In genomic region chr6:11231564-11232176, GRCh38 we compare ENCODE assay signal across 8 cellular contexts. TPM values are rescaled to one million over a fixed set of nuclear protein-coding genes. Genes with fewer than 3 reads are reported as not detected.
DNase-seq lines count a peak whose midpoint lies in the region; ATAC-seq and TF ChIP-seq lines count a peak whose summit lies in the region.

No MANE protein-coding gene starts in this region.

- ATAC-seq in SK-N-SH treated with all-trans-retinoic acid at 6 μM for 48 hours (peak; percentile 80), GM19395 (IDR thresholded peaks at IDR 0.05; ENCODE audit: unreplicated experiment) (no peak)

- no peaks in the 10 kb centered on the region for H3K27me3 ChIP-seq in GM06990 (replicated peaks; ENCODE audit: control insufficient read depth, insufficient read depth, low read length)
- no peaks in the 10 kb centered on the region for H3K27me3 ChIP-seq in neuron (ENCODE audit: insufficient read depth, low read length)

- peak overlapping the region; percentile 3 for H2AFZ ChIP-seq in neuron (ENCODE audit: low read depth, low read length)

- H3K36me3 ChIP-seq in GM06990 (ENCODE audit: control insufficient read depth, insufficient read depth, low read length) = no peaks in the 10 kb centered on the region
- H3K36me3 ChIP-seq in neuron (ENCODE audit: insufficient read depth, low read length) = no peaks in the 10 kb centered on the region

- no peaks in the 10 kb centered on the region for H3K9me3 ChIP-seq in neuron (ENCODE audit: low read length)

- no peak for TF ChIP-seq CTCF in GM06990 (IDR thresholded peaks at IDR 0.05; ENCODE audit: insufficient read depth, low read length, poor library complexity, severe bottlenecking)

- no peak for DNase-seq in GM06990 (ENCODE audit: extremely low read depth, insufficient read length)
- DNase-seq in fibroblast of peridontal ligament (ENCODE audit: extremely low read depth) = peak; percentile 46
- no peak for DNase-seq in NCI-H2196 (lab: John Stamatoyannopoulos, UW; ENCODE audit: unreplicated experiment)
- DNase-seq in mucosa of gallbladder (ENCODE audit: low spot score) = no peak
- DNase-seq in central memory CD4-positive, alpha-beta T cell = no peak

- peaks cover 50% of the 10 kb centered on the region for H3K4me1 ChIP-seq in neuron (ENCODE audit: insufficient read depth, low read length)

- H3K4me3 ChIP-seq in GM06990 (replicated peaks; ENCODE audit: low read depth, low read length) (peak overlapping the region; percentile 69), neuron (ENCODE audit: low read length) (peak overlapping the region; percentile 54)

TF ChIP-seq in SK-N-SH treated with all-trans-retinoic acid at 6 μM for 48 hours, 23 proteins besides CTCF, POLR2A, EP300 and RAD21:
- no peak for TF ChIP-seq CREB5 (CRISPR knock-in tag; IDR thresholded peaks at IDR 0.05; ENCODE audit: low read depth)
- TF ChIP-seq SNAI2 (CRISPR knock-in tag; IDR thresholded peaks at IDR 0.05) = no peak
- no peak for TF ChIP-seq ZNF70 (CRISPR knock-in tag; IDR thresholded peaks at IDR 0.05)
- TF ChIP-seq ZC3H10 (CRISPR knock-in tag; IDR thresholded peaks at IDR 0.05) = no peak
- TF ChIP-seq ZNF8 (CRISPR knock-in tag; IDR thresholded peaks at IDR 0.05) = no peak
- no peak for TF ChIP-seq ZNF565 (CRISPR knock-in tag; conservative IDR thresholded peaks at IDR 0.05; ENCODE audit: low read depth)
- TF ChIP-seq ZFP3 (CRISPR knock-in tag; IDR thresholded peaks at IDR 0.05) = no peak
- no peak for TF ChIP-seq ZFP30 (CRISPR knock-in tag; IDR thresholded peaks at IDR 0.05)
- TF ChIP-seq CSDC2 (CRISPR knock-in tag; IDR thresholded peaks at IDR 0.05) = no peak
- TF ChIP-seq POU6F1 (CRISPR knock-in tag; IDR thresholded peaks at IDR 0.05; ENCODE audit: borderline replicate concordance, low read depth) = no peak
- TF ChIP-seq PPARA (CRISPR knock-in tag; IDR thresholded peaks at IDR 0.05; ENCODE audit: borderline replicate concordance) = no peak
- TF ChIP-seq OSR1 (CRISPR knock-in tag; IDR thresholded peaks at IDR 0.05) = no peak
- no peak for TF ChIP-seq TCF4 (CRISPR knock-in tag; IDR thresholded peaks at IDR 0.05; ENCODE audit: borderline replicate concordance)
- TF ChIP-seq ISL1 (CRISPR knock-in tag; IDR thresholded peaks at IDR 0.05) = no peak
- no peak for TF ChIP-seq TSHZ2 (CRISPR knock-in tag; IDR thresholded peaks at IDR 0.05)
- no peak for TF ChIP-seq TOX (CRISPR knock-in tag; IDR thresholded peaks at IDR 0.05; ENCODE audit: borderline replicate concordance)
TF ChIP-seq in SK-N-SH treated with all-trans-retinoic acid at 6 μM for 48 hours: peak in this region for 0.

RNA-seq across cellular contexts. Expression of gene NEDD9, which starts 0.8 kb away (rescaled TPM):
- 18.1 TPM for total RNA-seq in mucosa of gallbladder
